Comparison of ENCODE assay signal across 7 cellular contexts in genomic region chr1:246565751-246566127, GRCh38. TPM values are rescaled to one million over a fixed set of nuclear protein-coding genes. Genes with fewer than 3 reads are reported as not detected.
A peak's percentile ranks its signal among the peaks of the same experiment; 100 is the strongest.
DNase-seq lines count a peak whose midpoint lies in the region; ATAC-seq and TF ChIP-seq lines count a peak whose summit lies in the region.

No MANE protein-coding gene starts in this region.

- peak overlapping the region; percentile 89 for H3K9ac ChIP-seq in HUES48 (ENCODE audit: low read depth, low read length)

- H3K27me3 ChIP-seq in HUES48 (ENCODE audit: control insufficient read depth, insufficient read depth, low read length) (no peaks in the 10 kb centered on the region), ascending aorta (no peaks in the 10 kb centered on the region), layer of hippocampus (ENCODE audit: control insufficient read depth, insufficient read depth, low read length) (no peaks in the 10 kb centered on the region), thoracic aorta (replicated peaks; ENCODE audit: insufficient read depth) (no peaks in the 10 kb centered on the region)

- intact Hi-C loops in ascending aorta (cut with DNase I), result loop anchor here (2.0 to 5.0 kb wide), 7 partner anchors 42 to 1703 kb away; partner anchors contain the start of genes HNRNPU, SMYD3 and ZNF496

- H3K36me3 ChIP-seq in HUES48 (ENCODE audit: control insufficient read depth, insufficient read depth, low read length) (peaks cover 18% of the 10 kb centered on the region), ascending aorta (peaks cover 0 to 3% of the 10 kb centered on the region in 2 donors), thoracic aorta (no peaks in the 10 kb centered on the region)

- ATAC-seq in GM19035 (IDR thresholded peaks at IDR 0.05; ENCODE audit: unreplicated experiment) (peak; percentile 0), thoracic aorta (ENCODE audit: insufficient number of reproducible peaks, low FRiP score, low read depth) (no peak)

- DNase-seq in ascending aorta (ENCODE audit: low spot score in 2 of 2) (no peak), thoracic aorta (ENCODE audit: low spot score) (no peak), SW480 (ENCODE audit: low spot score) (no peak), 8988T (no peak)

- H3K4me1 ChIP-seq in HUES48 (ENCODE audit: control insufficient read depth, insufficient read depth, low read length) (no peaks in the 10 kb centered on the region), ascending aorta (peaks cover 11 to 29% of the 10 kb centered on the region in 2 donors), thoracic aorta (ENCODE audit: control insufficient read depth in 1 of 2, low read depth in 2 of 2) (peaks cover 33 to 49% of the 10 kb centered on the region in 2 donors)

- H3K9me3 ChIP-seq in HUES48 (ENCODE audit: control insufficient read depth, insufficient read depth, low read length) (no peaks in the 10 kb centered on the region), ascending aorta (no peaks in the 10 kb centered on the region), thoracic aorta (no peaks in the 10 kb centered on the region)

- TF ChIP-seq CTCF in ascending aorta (IDR thresholded peaks at IDR 0.05), result no peak
- TF ChIP-seq CTCF in thoracic aorta (IDR thresholded peaks at IDR 0.05), result no peak

- peak overlapping the region; percentile 91 for H3K27ac ChIP-seq in HUES48 (ENCODE audit: low read depth, low read length)
- H3K27ac ChIP-seq in ascending aorta, result peak overlapping the region; percentile 90 to 98
- peak overlapping the region; percentile 77 for H3K27ac ChIP-seq in layer of hippocampus (ENCODE audit: low read depth, low read length)
- peak overlapping the region; percentile 86 to 90 for H3K27ac ChIP-seq in thoracic aorta

- H3K4me3 ChIP-seq in HUES48 (ENCODE audit: low read depth, low read length) (peak overlapping the region; percentile 96), ascending aorta (peak overlapping the region; percentile 93 to 98), thoracic aorta (peak overlapping the region; percentile 86)

RNA-seq across cellular contexts. Expression of gene TFB2M, which starts 0.3 kb away (rescaled TPM):
- total RNA-seq in ascending aorta, result 1.6 TPM
- 1 to 10 TPM; 5.9 to 6.5 TPM for total RNA-seq in thoracic aorta

RNA-seq across cellular contexts. Expression of gene CNST, which starts 0.5 kb away (rescaled TPM):
- total RNA-seq in ascending aorta, result 125 TPM
- 10 to 100 TPM; 20.7 to 29.3 TPM for total RNA-seq in thoracic aorta

RNA-seq across cellular contexts. Expression of gene SMYD3, which starts 58.7 kb away (rescaled TPM):
- 0.32 TPM for total RNA-seq in ascending aorta
- total RNA-seq in thoracic aorta, result 10 to 100 TPM in 1 of 2 donors, 1 to 10 TPM in 1; 8.8 to 19.0 TPM
